26 cellular contexts compared by ENCODE assay signal in the genomic region with DNA sequence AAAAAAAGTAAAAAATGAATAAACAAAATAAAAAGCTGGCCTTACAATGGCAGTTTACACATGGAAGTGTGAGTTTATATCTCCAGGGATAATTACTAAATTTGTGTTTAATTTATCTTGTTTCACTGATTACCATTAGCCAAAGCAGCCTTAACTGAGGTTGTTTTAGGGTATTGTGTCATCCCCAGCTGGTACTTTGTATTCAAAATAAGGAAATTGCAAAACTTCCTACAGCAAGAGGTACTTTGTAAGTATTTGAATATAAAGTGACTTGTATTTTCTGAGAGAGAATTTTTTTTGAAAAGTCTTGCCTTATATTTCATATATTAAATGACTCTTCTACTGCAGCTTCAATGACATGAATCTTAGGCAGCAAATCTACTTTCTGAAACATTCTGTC. TPM values are rescaled to one million over a fixed set of nuclear protein-coding genes. Genes with fewer than 3 reads are reported as not detected.
A peak's percentile ranks its signal among the peaks of the same experiment; 100 is the strongest.
DNase-seq lines count a peak whose midpoint lies in the region; ATAC-seq and TF ChIP-seq lines count a peak whose summit lies in the region.
"Had no signal": no experiment of that assay in that cellular context is flagged by ENCODE, and none has a peak within 500 bp of the region (broad histone marks: within the 10 kb centered on the region; RNA-seq: fewer than 3 reads in every experiment).

No MANE protein-coding gene starts in this region.

- H4K8ac ChIP-seq in H9 (replicated peaks; ENCODE audit: insufficient read length, low read depth, low read length) = no peak overlapping the region

- no peak overlapping the region for H3T11ph ChIP-seq in H9 (ENCODE audit: low read length)

- H3K23ac ChIP-seq in H9 (ENCODE audit: insufficient read length, low read depth, low read length) = no peak overlapping the region

- H3K4me2 ChIP-seq in H9 (ENCODE audit: insufficient read depth, insufficient read length, low read length) = no peak overlapping the region

- intact Hi-C loops in CD14-positive monocyte (cut with micrococcal nuclease) = no loop called here

- H3K27me3 Mint-ChIP-seq in CD14-positive monocyte (ENCODE audit: low read depth in 3 of 3) = no peaks in the 10 kb centered on the region
- no peaks in the 10 kb centered on the region; the same call in 1 of the 2 replicates for H3K27me3 Mint-ChIP-seq in H9 (ENCODE audit: low read depth)

- H4K91ac ChIP-seq in H9 (ENCODE audit: insufficient read length, low read depth, low read length) = no peak overlapping the region

- H3K9me3 Mint-ChIP-seq in CD14-positive monocyte (no peaks in the 10 kb centered on the region), H9 (no peaks in the 10 kb centered on the region)

- H2BK20ac ChIP-seq in H9 (ENCODE audit: low read depth, low read length, poor library complexity, severe bottlenecking) = no peak overlapping the region

- H3K23me2 ChIP-seq in H9 (ENCODE audit: insufficient read length, low read depth, low read length, poor library complexity, severe bottlenecking) = no peaks in the 10 kb centered on the region

- no peaks in the 10 kb centered on the region for H4K20me1 ChIP-seq in H9 (ENCODE audit: control insufficient read depth, insufficient read depth, insufficient read length)

- H3K79me1 ChIP-seq in H9 (ENCODE audit: insufficient read depth, low read depth, low read length, poor library complexity, severe bottlenecking) = no peaks in the 10 kb centered on the region

- no peaks in the 10 kb centered on the region for H3K27me3 ChIP-seq in HL-60 (ENCODE audit: insufficient read depth, poor library complexity, severe bottlenecking)
- H3K27me3 ChIP-seq in H9 (ENCODE audit: insufficient read depth, low read length) = no peaks in the 10 kb centered on the region
- H3K27me3 ChIP-seq: adrenal gland, cardiac muscle cell, dorsolateral prefrontal cortex, SJCRH30 had no signal

- H2BK120ac ChIP-seq in H9 (ENCODE audit: low read depth, low read length, poor library complexity, severe bottlenecking) = no peak overlapping the region

- ATAC-seq in HG02870 (IDR thresholded peaks at IDR 0.05; ENCODE audit: unreplicated experiment) = no peak
- ATAC-seq: activated CD4-positive, CD25-positive, alpha-beta regulatory T cell treated with anti-CD3 and anti-CD28 coated beads, Interleukin-2, amount 50 U/mL, for 24 hours; right cardiac atrium had no signal

- H2BK12ac ChIP-seq in H9 (ENCODE audit: insufficient read length, low read depth, low read length) = no peak overlapping the region

- H4K5ac ChIP-seq in H9 (ENCODE audit: insufficient read length, low read depth, low read length) = no peak overlapping the region

- H3K4ac ChIP-seq in H9 (ENCODE audit: low read depth, low read length) = no peak overlapping the region

- H3K4me1 Mint-ChIP-seq in CD14-positive monocyte (peaks cover 72% of the 10 kb centered on the region), H9 (peaks cover 14 to 18% of the 10 kb centered on the region in 2 experiments)

- H3K18ac ChIP-seq in H9 (ENCODE audit: insufficient read length, low read depth, low read length) = no peak overlapping the region

- H3K4me3 Mint-ChIP-seq in CD14-positive monocyte (peak overlapping the region; percentile 73 to 86), H9 (no peak overlapping the region)

- H3K4me3 ChIP-seq in HL-60 (replicated peaks; ENCODE audit: insufficient read depth, low read length) (no peak overlapping the region), fibroblast of villous mesenchyme (ENCODE audit: low read depth, low read length) (no peak overlapping the region)
- H3K4me3 ChIP-seq: adrenal gland, cardiac muscle cell, dorsolateral prefrontal cortex, SJCRH30 had no signal

- no peak overlapping the region for H2BK15ac ChIP-seq in H9 (ENCODE audit: low read depth, low read length)

- no peak overlapping the region for H2BK5ac ChIP-seq in H9 (ENCODE audit: insufficient read length, low read length)

- peak overlapping the region; percentile 61 for H3K27ac ChIP-seq in HL-60 (replicated peaks)
- no peak overlapping the region for H3K27ac ChIP-seq in H9 (ENCODE audit: insufficient read length, low read depth, low read length)
- H3K27ac ChIP-seq: cardiac muscle cell, SJCRH30 had no signal

- no peaks in the 10 kb centered on the region for H3K79me2 ChIP-seq in H9 (ENCODE audit: insufficient read depth, low read length)

- no peak overlapping the region for H3K56ac ChIP-seq in H9 (ENCODE audit: insufficient read length, low read depth, low read length)

- H3K27ac Mint-ChIP-seq in CD14-positive monocyte (peak overlapping the region; percentile 81 to 94 (median 91)), H9 (peak overlapping the region in 1 of 3 experiments; percentile 78; a peak in 1 of 7 replicates)

- no peak overlapping the region for H2AK5ac ChIP-seq in H9 (ENCODE audit: insufficient read length, low read length)

- DNase-seq in CD14-positive monocyte (ENCODE audit: low spot score) (no peak), HL-60 (ENCODE audit: low read depth in 1 of 2, low spot score in 1 of 2) (peak in 1 of 2 experiments; percentile 42), OCI-M1 (lab: John Stamatoyannopoulos, UW) (peak; percentile 42), fibroblast of villous mesenchyme (ENCODE audit: low read depth) (peak; percentile 33), H9 (no peak), kidney tubule cell (ENCODE audit: low spot score) (no peak), inferior parietal cortex (ENCODE audit: extremely low spot score) (no peak)
- DNase-seq: activated effector memory CD4-positive, alpha-beta T cell treated with Interleukin-2 at 50 U/mL for 16 hours; adrenal gland; Caco-2; dorsolateral prefrontal cortex; HCEC 1CT; hypothalamus; mammary epithelial cell; NCI-H1436 treated with DMSO at 0.1 percent for 48 hours; NCI-H2171; NCI-H526; right cardiac atrium; SJCRH30; stimulated activated CD8-positive, alpha-beta memory T cell treated with anti-CD3 and anti-CD28 coated beads, Interleukin-4, amount 100 ng/mL, for 48 hours had no signal

- H3K9ac ChIP-seq in H9 (ENCODE audit: extremely low read depth, insufficient read length, low read length) = no peak overlapping the region

- TF ChIP-seq CTCF in CD14-positive monocyte (IDR thresholded peaks at IDR 0.05) (no peak), HL-60 (IDR thresholded peaks at IDR 0.05; ENCODE audit: insufficient read depth, low read length) (no peak), fibroblast of villous mesenchyme (IDR thresholded peaks at IDR 0.05; ENCODE audit: insufficient read depth, low read depth, low read length) (no peak), H9 (conservative IDR thresholded peaks at IDR 0.05) (no peak)

- H2AFZ ChIP-seq in H9 (ENCODE audit: low read length) = no peak overlapping the region

- peaks cover 0 to 8% of the 10 kb centered on the region in 2 donors for H3K36me3 Mint-ChIP-seq in CD14-positive monocyte
- peaks cover 0 to 3% (median 2%) of the 10 kb centered on the region in 3 experiments; a peak in 4 of 7 replicates for H3K36me3 Mint-ChIP-seq in H9 (ENCODE audit: insufficient read depth in 1 of 3, low read depth in 3 of 3)

- no peak overlapping the region for H3K14ac ChIP-seq in H9 (ENCODE audit: insufficient read depth, low read length)

- H3K9me3 ChIP-seq in H9 (ENCODE audit: control insufficient read depth, low read depth, low read length) = no peaks in the 10 kb centered on the region
- H3K9me3 ChIP-seq: adrenal gland, Caco-2, SJCRH30 had no signal

- H3K4me1 ChIP-seq in H9 (ENCODE audit: insufficient read depth, low read length) = peaks cover 4% of the 10 kb centered on the region
- H3K4me1 ChIP-seq: Caco-2 had no signal

RNA-seq across cellular contexts. Expression of gene FNTB, which starts 6.6 kb away (rescaled TPM):
- polyA plus RNA-seq in CD14-positive monocyte = 10 to 100 TPM; 12.3 to 14.2 TPM
- 11.6 and 12.1 TPM in 2 replicates for total RNA-seq in fibroblast of villous mesenchyme
- 17.4 and 20.7 TPM in 2 replicates for total RNA-seq in H9 (2021)

RNA-seq across cellular contexts. Expression of gene RAB15, which starts 21.1 kb away (rescaled TPM):
- under 1 TPM; 0.09 to 0.14 TPM for polyA plus RNA-seq in CD14-positive monocyte
- total RNA-seq in fibroblast of villous mesenchyme (3.5 and 4.2 TPM in 2 replicates), H9 (2021) (53.7 and 54.3 TPM in 2 replicates)

RNA-seq across cellular contexts. Expression of gene GPX2, which starts 50.7 kb away (rescaled TPM):
- not detected for polyA plus RNA-seq in CD14-positive monocyte
- total RNA-seq in fibroblast of villous mesenchyme = not detected in 2 replicates
- total RNA-seq in H9 (2021) = 0.79 TPM in 1 of 2 replicates, not detected in the other
- total RNA-seq: cardiac muscle cell, frontal cortex, myocyte, osteocyte, right cardiac atrium, SJCRH30 had no signal
- polyA plus RNA-seq: cardiac muscle cell had no signal

Comparison
In these comparisons a context has a peak if more than half of its experiments do, and no peak if none do; other contexts are left out.
1. DNase-seq: peak in OCI-M1 (single experiment) and fibroblast of villous mesenchyme (single experiment); none in CD14-positive monocyte (single experiment), H9 (single experiment), kidney tubule cell (single experiment) and inferior parietal cortex (single experiment).
2. H3K4me3 Mint-ChIP-seq: peak in CD14-positive monocyte (2 of 2); none in H9 (0 of 2).
3. RNA of gene RAB15, which starts 21.1 kb away (total RNA-seq): 53.7 to 54.3 TPM in H9; 3.5 to 4.2 TPM in fibroblast of villous mesenchyme; every median in the first group is over 10 times any median in the second.